Comparison of ENCODE assay signal across 14 cellular contexts in the genomic region with DNA sequence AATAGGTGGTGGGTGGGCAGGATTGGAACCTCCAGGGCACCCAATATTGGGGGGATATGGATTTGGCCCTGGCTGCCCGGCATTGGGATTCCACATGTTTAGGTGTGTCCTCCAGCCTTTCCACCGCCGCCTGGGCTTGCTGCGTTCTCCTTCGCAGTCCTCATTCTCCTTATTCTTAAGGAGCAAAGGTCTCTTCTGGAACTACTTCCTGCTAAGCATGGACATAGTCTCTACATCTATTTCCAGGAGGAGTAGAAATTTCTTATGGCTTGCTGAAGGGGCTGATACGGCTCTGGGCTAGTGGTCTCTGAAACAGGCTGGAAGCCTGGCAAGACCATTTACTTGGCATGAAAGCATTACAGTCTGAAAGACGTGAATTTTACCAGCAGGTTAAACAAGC. TPM values are rescaled to one million over a fixed set of nuclear protein-coding genes. Genes with fewer than 3 reads are reported as not detected.
A peak's percentile ranks its signal among the peaks of the same experiment; 100 is the strongest.
DNase-seq lines count a peak whose midpoint lies in the region; ATAC-seq, FAIRE-seq and TF ChIP-seq lines count a peak whose summit lies in the region.
"Had no signal": no experiment of that assay in that cellular context is flagged by ENCODE, and none has a peak within 500 bp of the region (broad histone marks: within the 10 kb centered on the region; RNA-seq: fewer than 3 reads in every experiment).

No MANE protein-coding gene starts in this region.

- POLR2A ChIA-PET in PC-9 (lab: Charles Lee; ENCODE audit: unreplicated experiment): interaction anchor here (0.6 kb wide), 1 partner anchor 42 kb away, joined by 8 read pairs; no protein-coding TSS in a partner anchor

- no peaks in the 10 kb centered on the region for H3K36me3 ChIP-seq in PC-9 (ENCODE audit: low read depth)
- no peaks in the 10 kb centered on the region for H3K36me3 ChIP-seq in effector memory CD4-positive, alpha-beta T cell (ENCODE audit: control insufficient read depth, insufficient read depth, low read length)
- no peaks in the 10 kb centered on the region for H3K36me3 ChIP-seq in small intestine (ENCODE audit: control insufficient read depth in 2 of 2, insufficient read depth in 2 of 2, low read length in 2 of 2)

- H3K4me1 Mint-ChIP-seq in Calu3 (ENCODE audit: low read depth, unreplicated experiment): peaks cover 70% of the 10 kb centered on the region

- BruUV-seq in Calu3 (replicated peaks; lab: Mats Ljungman, UMichigan) (TSS peak; percentile 82), PC-9 (replicated peaks; lab: Mats Ljungman, UMichigan) (no TSS peak)

- WGBS in small intestine, 3 donors: 21 to 63% (median 46%) methylated on average over 7 of the region's 7 CpGs

- TF ChIP-seq CTCF in Calu3 (IDR thresholded peaks at IDR 0.05; ENCODE audit: unreplicated experiment): no peak
- no peak for TF ChIP-seq CTCF in PC-9 (conservative IDR thresholded peaks at IDR 0.05)

- H4K20me1 ChIP-seq in PC-9 (ENCODE audit: insufficient read depth): no peaks in the 10 kb centered on the region

- peak overlapping the region; percentile 96 for H3K27ac Mint-ChIP-seq in Calu3 (ENCODE audit: unreplicated experiment)
- H3K27ac Mint-ChIP-seq: HFFc6 had no signal

- H2AFZ ChIP-seq in PC-9: no peak overlapping the region

- H3K36me3 Mint-ChIP-seq in Calu3 (ENCODE audit: insufficient read depth, unreplicated experiment): peaks cover 24% of the 10 kb centered on the region

- no peaks in the 10 kb centered on the region for H3K27me3 Mint-ChIP-seq in Calu3 (ENCODE audit: unreplicated experiment)

- H3K9me3 ChIP-seq in PC-9 (ENCODE audit: insufficient read depth, low read depth): peaks cover 6% of the 10 kb centered on the region; the same call in 1 of the 2 replicates
- no peaks in the 10 kb centered on the region for H3K9me3 ChIP-seq in effector memory CD4-positive, alpha-beta T cell (ENCODE audit: control insufficient read depth, low read length)
- no peaks in the 10 kb centered on the region for H3K9me3 ChIP-seq in small intestine (ENCODE audit: control insufficient read depth, low read depth)

- H3K27ac ChIP-seq in PC-9 (peak overlapping the region; percentile 46; the same call in 1 of the 2 replicates), small intestine (ENCODE audit: low read depth in 1 of 2, low read length in 1 of 2) (peak overlapping the region; percentile 90 to 96)
- peak overlapping the region; percentile 55 for H3K27ac ChIP-seq in effector memory CD4-positive, alpha-beta T cell (ENCODE audit: insufficient read depth, low read length, poor library complexity, severe bottlenecking)

- H3K9me2 ChIP-seq in PC-9 (ENCODE audit: insufficient read depth): no peaks in the 10 kb centered on the region

- CTCF ChIA-PET in Calu3 (lab: Charles Lee): interaction anchor here (0.9 to 2.2 kb wide), 4 partner anchors 10 to 477 kb away, joined by 3 to 23 read pairs (median 3); partner anchors contain the start of gene PSMC4
- CTCF ChIA-PET in PC-9 (lab: Charles Lee): no interaction called here

- ATAC-seq in HG03442 (IDR thresholded peaks at IDR 0.05; ENCODE audit: unreplicated experiment): no peak
- ATAC-seq in HG03521 (IDR thresholded peaks at IDR 0.05; ENCODE audit: unreplicated experiment): no peak

- intact Hi-C loops in Calu3 (cut with micrococcal nuclease; ENCODE audit: unreplicated experiment) (loop anchor here (5.0 kb wide), 1 partner anchor 36 kb away; no protein-coding TSS in a partner anchor), PC-9 (cut with micrococcal nuclease; ENCODE audit: unreplicated experiment) (no loop called here)

- peaks cover 4% of the 10 kb centered on the region for H3K9me3 Mint-ChIP-seq in Calu3 (ENCODE audit: low read depth, unreplicated experiment)
- H3K9me3 Mint-ChIP-seq: HFFc6 had no signal

- H3K4me2 ChIP-seq in PC-9: peak overlapping the region; percentile 44; the same call in 1 of the 2 replicates

- H3K27me3 ChIP-seq in PC-9 (ENCODE audit: insufficient read depth, low read depth) (no peaks in the 10 kb centered on the region), small intestine (ENCODE audit: control insufficient read depth in 2 of 2, insufficient read depth in 2 of 2, low read length in 2 of 2) (no peaks in the 10 kb centered on the region)
- H3K27me3 ChIP-seq in effector memory CD4-positive, alpha-beta T cell (replicated peaks; ENCODE audit: control insufficient read depth, insufficient read depth, low read length, poor library complexity, severe bottlenecking): no peaks in the 10 kb centered on the region

- peak; percentile 38 for DNase-seq in Calu3
- no peak for DNase-seq in PC-9
- DNase-seq in effector memory CD4-positive, alpha-beta T cell: no peak
- peak; percentile 80 for DNase-seq in small intestine
- DNase-seq in NCI-H146 treated with DMSO at 0.1 percent for 48 hours (lab: John Stamatoyannopoulos, UW; ENCODE audit: unreplicated experiment): no peak
- DNase-seq: activated CD4-positive, alpha-beta T cell treated with anti-CD3 and anti-CD28 coated beads, Interleukin-2, amount 50 U/mL, for 48 hours; amygdala; HFFc6; midbrain; NCI-H1105 treated with DMSO at 0.1 percent for 48 hours; retina had no signal

- no peaks in the 10 kb centered on the region for H3K79me2 ChIP-seq in PC-9 (ENCODE audit: low read depth)

- no peak overlapping the region for H3K4me3 ChIP-seq in PC-9
- no peak overlapping the region for H3K4me3 ChIP-seq in effector memory CD4-positive, alpha-beta T cell (ENCODE audit: insufficient read depth, low read depth, low read length, poor library complexity, severe bottlenecking)
- H3K4me3 ChIP-seq in small intestine (ENCODE audit: low read depth in 1 of 2, low read length in 2 of 2): no peak overlapping the region

- peaks cover 32% of the 10 kb centered on the region for H3K4me1 ChIP-seq in PC-9 (replicated peaks; ENCODE audit: insufficient read depth)
- H3K4me1 ChIP-seq in effector memory CD4-positive, alpha-beta T cell (ENCODE audit: control insufficient read depth, insufficient read depth, low read length, poor library complexity, severe bottlenecking): peaks cover 51% of the 10 kb centered on the region
- peaks cover 6 to 14% of the 10 kb centered on the region in 2 donors for H3K4me1 ChIP-seq in small intestine (ENCODE audit: control insufficient read depth in 2 of 2, insufficient read depth in 1 of 2, low read depth in 1 of 2, low read length in 1 of 2)

- FAIRE-seq in small intestine (lab: Jason Lieb, UNC): no peak

- H3F3A ChIP-seq in PC-9 (ENCODE audit: insufficient read depth, low read depth): peaks cover 13% of the 10 kb centered on the region; the same call in 1 of the 2 replicates

- peak overlapping the region; percentile 14 for H3K4me3 Mint-ChIP-seq in Calu3 (ENCODE audit: low read depth, unreplicated experiment)
- H3K4me3 Mint-ChIP-seq: dendritic cell treated with granulocyte-macrophage colony-stimulating factor and Interleukin-4, amounts not matched to agents 40 ng/mL and 50 ng/mL, for 4 days; HFFc6 had no signal

RNA-seq across cellular contexts. Expression of gene FCGBP, which starts 9.2 kb away (rescaled TPM):
- total RNA-seq in Calu3 (2022) (3.7 and 5.3 TPM in 2 replicates), PC-9 (2021) (5.8 and 9.3 TPM in 2 replicates)
- 100 to 1,000 TPM in 1 of 3 donors, 10 to 100 TPM in 2; 17.0 to 139 (median 23.5) TPM for polyA plus RNA-seq in small intestine

RNA-seq across cellular contexts. Expression of gene PSMC4, which starts 27.4 kb away (rescaled TPM):
- total RNA-seq in Calu3 (2022): 300 and 316 TPM in 2 replicates
- total RNA-seq in PC-9 (2021): 82.8 and 110 TPM in 2 replicates
- polyA plus RNA-seq in small intestine: 100 to 1,000 TPM in 1 of 3 donors, 10 to 100 TPM in 2; 84.1 to 111 (median 99.2) TPM

RNA-seq across cellular contexts. Expression of gene ZNF546, which starts 53.3 kb away (rescaled TPM):
- total RNA-seq in Calu3 (2022) (4.7 and 5.7 TPM in 2 replicates), PC-9 (2021) (1.9 and 3.6 TPM in 2 replicates)
- 1 to 10 TPM in 1 of 3 donors, under 1 TPM in 2; under 0.01 to 1.2 (median 0.67) TPM for polyA plus RNA-seq in small intestine

Comparison
In these comparisons a context has a peak if more than half of its experiments do, and no peak if none do; other contexts are left out.
1. DNase-seq: peak in Calu3 (single experiment) and small intestine (single experiment); none in PC-9 (0 of 2), effector memory CD4-positive, alpha-beta T cell (0 of 3) and NCI-H146 treated with DMSO at 0.1 percent for 48 hours (single experiment).
2. Peak in every context shown above with its lines, with median percentiles within 50 percentile points of each other: H3K27ac ChIP-seq.